21 cellular contexts compared by ENCODE assay signal in genomic region chr12:62627181-62627580, GRCh38.
DNase-seq lines count a peak whose midpoint lies in the region; FAIRE-seq and TF ChIP-seq lines count a peak whose summit lies in the region.
"Had no signal": no experiment of that assay in that cellular context is flagged by ENCODE, and none has a peak within 500 bp of the region (broad histone marks: within the 10 kb centered on the region; RNA-seq: fewer than 3 reads in every experiment).

No MANE protein-coding gene starts in this region.

- intact Hi-C loops in endothelial cell of umbilical vein (cut with micrococcal nuclease) = no loop called here

- TF ChIP-seq CTCF in NB4 (IDR thresholded peaks at IDR 0.05; ENCODE audit: low read depth, low read length) (no peak), endothelial cell of umbilical vein (IDR thresholded peaks at IDR 0.05; ENCODE audit: extremely low read depth in 1 of 2, insufficient read depth in 1 of 2, low read depth in 1 of 2, low read length in 2 of 2) (no peak)

- H3K4me1 ChIP-seq in SJCRH30 (peaks cover 11% of the 10 kb centered on the region), endothelial cell of umbilical vein (ENCODE audit: control insufficient read depth, extremely low read depth, insufficient read depth, low read length) (peaks cover 11% of the 10 kb centered on the region)
- H3K4me1 ChIP-seq: Caco-2 had no signal

- POLR2A ChIA-PET in endothelial cell of umbilical vein (lab: Charles Lee) = no interaction called here

- H3K27ac ChIP-seq in SJCRH30 = no peak overlapping the region
- H3K27ac ChIP-seq in endothelial cell of umbilical vein (ENCODE audit: insufficient read depth, low read depth, low read length) = no peak overlapping the region
- H3K27ac ChIP-seq: BLaER1, C4-2B had no signal

- peak; percentile 37 for FAIRE-seq in endothelial cell of umbilical vein (lab: Jason Lieb, UNC)
- FAIRE-seq: G401.6, GM12892, H54 had no signal

- H3K27me3 ChIP-seq in SJCRH30 (no peaks in the 10 kb centered on the region), endothelial cell of umbilical vein (ENCODE audit: control insufficient read depth in 2 of 2, insufficient read depth in 2 of 2, low read length in 2 of 2) (no peaks in the 10 kb centered on the region)

- H3K9me3 ChIP-seq in SJCRH30 (replicated peaks) (no peaks in the 10 kb centered on the region), endothelial cell of umbilical vein (replicated peaks; ENCODE audit: control insufficient read depth, insufficient read depth, low read length) (no peaks in the 10 kb centered on the region)
- H3K9me3 ChIP-seq: Caco-2, HAP-1 had no signal

- TF ChIP-seq POLR2A in NB4 (IDR thresholded peaks at IDR 0.05; ENCODE audit: extremely low read depth, insufficient read length) = no peak
- TF ChIP-seq POLR2A in endothelial cell of umbilical vein (IDR thresholded peaks at IDR 0.05; ENCODE audit: low read depth, low read length) = no peak

- no peak overlapping the region for H3K4me2 ChIP-seq in endothelial cell of umbilical vein (ENCODE audit: insufficient read depth, low read length)
- H3K4me2 ChIP-seq: BLaER1 had no signal

- DNase-seq in NB4 (ENCODE audit: low read depth) (peak; percentile 16), SJCRH30 (peak; percentile 27 to 57), endothelial cell of umbilical vein (ENCODE audit: low read depth, low spot score) (no peak), myocyte (ENCODE audit: low read depth) (peak; percentile 21), NCI-H1048 (lab: John Stamatoyannopoulos, UW) (no peak), hepatic stellate cell (ENCODE audit: low spot score) (no peak), superior temporal gyrus (ENCODE audit: extremely low spot score) (no peak)
- no peak for DNase-seq in stimulated activated CD4-positive, alpha-beta T cell treated with anti-CD3 and anti-CD28 coated beads, Interleukin-12 subunit alpha, Interleukin-12 subunit beta, amount 100 ng/mL, for 4 hours
- DNase-seq: Caco-2; CD4-positive, CD25-positive, alpha-beta regulatory T cell; CD8-positive, alpha-beta T cell; DMS153; DND-41; GOT3; HFFc6 had no signal

- H3K79me2 ChIP-seq in endothelial cell of umbilical vein (ENCODE audit: control insufficient read depth, insufficient read depth, low read length) = no peaks in the 10 kb centered on the region

- no peak overlapping the region for H2AFZ ChIP-seq in endothelial cell of umbilical vein (ENCODE audit: low read depth, low read length)

- H3K4me3 ChIP-seq in NB4 (ENCODE audit: low read depth, low read length) (no peak overlapping the region), SJCRH30 (no peak overlapping the region), endothelial cell of umbilical vein (replicated peaks in 1 of 3; ENCODE audit: insufficient read depth in 1 of 3, low read depth in 1 of 3, low read length in 3 of 3) (no peak overlapping the region)
- H3K4me3 ChIP-seq: BLaER1, HAP-1 had no signal

- no peaks in the 10 kb centered on the region for H3K9me1 ChIP-seq in endothelial cell of umbilical vein (replicated peaks; ENCODE audit: control insufficient read depth, extremely low read depth, insufficient read depth, low read length)

- no TSS peak for BruUV-seq in endothelial cell of umbilical vein (replicated peaks; lab: Mats Ljungman, UMichigan)

- no peaks in the 10 kb centered on the region for H4K20me1 ChIP-seq in endothelial cell of umbilical vein (replicated peaks; ENCODE audit: control insufficient read depth, extremely low read depth, insufficient read depth, low read length)

- H3K9ac ChIP-seq in endothelial cell of umbilical vein (replicated peaks; ENCODE audit: extremely low read depth, insufficient read depth, low read length) = no peak overlapping the region
- H3K9ac ChIP-seq: BLaER1 had no signal

- CTCF ChIA-PET in endothelial cell of umbilical vein (lab: Charles Lee) = interaction anchor here (0.7 to 1.0 kb wide), 3 partner anchors 9 to 167 kb away, joined by 3 to 7 read pairs (median 4); no protein-coding TSS in a partner anchor

- H3K36me3 ChIP-seq in SJCRH30 (no peaks in the 10 kb centered on the region), endothelial cell of umbilical vein (ENCODE audit: control insufficient read depth in 2 of 2, extremely low read depth in 1 of 2, insufficient read depth in 2 of 2, low read length in 2 of 2) (no peaks in the 10 kb centered on the region)
- H3K36me3 ChIP-seq: BLaER1, HAP-1 had no signal

- dilution Hi-C loops in endothelial cell of umbilical vein (cut with MboI; ENCODE audit: extremely low pct_ligation_motif_present, low sequenced_read_pairs) = no loop called here

TF ChIP-seq in endothelial cell of umbilical vein, 7 proteins besides CTCF, POLR2A, EP300 and RAD21:
- TF ChIP-seq MYC (IDR thresholded peaks at IDR 0.05; ENCODE audit: low read depth, low read length) (no peak), MAX (IDR thresholded peaks at IDR 0.05; ENCODE audit: insufficient read depth, insufficient read length) (no peak), GATA2 (IDR thresholded peaks at IDR 0.05; ENCODE audit: insufficient read depth, insufficient read length, low read depth, low read length) (no peak)

Comparison
In these comparisons a context has a peak if more than half of its experiments do, and no peak if none do; other contexts are left out.
1. DNase-seq: peak in NB4 (single experiment), SJCRH30 (2 of 2) and myocyte (single experiment); none in endothelial cell of umbilical vein (single experiment), NCI-H1048 (single experiment), hepatic stellate cell (single experiment), stimulated activated CD4-positive, alpha-beta T cell treated with anti-CD3 and anti-CD28 coated beads, Interleukin-12 subunit alpha, Interleukin-12 subunit beta, amount 100 ng/mL, for 4 hours (single experiment) and superior temporal gyrus (single experiment).